In the genomic region with DNA sequence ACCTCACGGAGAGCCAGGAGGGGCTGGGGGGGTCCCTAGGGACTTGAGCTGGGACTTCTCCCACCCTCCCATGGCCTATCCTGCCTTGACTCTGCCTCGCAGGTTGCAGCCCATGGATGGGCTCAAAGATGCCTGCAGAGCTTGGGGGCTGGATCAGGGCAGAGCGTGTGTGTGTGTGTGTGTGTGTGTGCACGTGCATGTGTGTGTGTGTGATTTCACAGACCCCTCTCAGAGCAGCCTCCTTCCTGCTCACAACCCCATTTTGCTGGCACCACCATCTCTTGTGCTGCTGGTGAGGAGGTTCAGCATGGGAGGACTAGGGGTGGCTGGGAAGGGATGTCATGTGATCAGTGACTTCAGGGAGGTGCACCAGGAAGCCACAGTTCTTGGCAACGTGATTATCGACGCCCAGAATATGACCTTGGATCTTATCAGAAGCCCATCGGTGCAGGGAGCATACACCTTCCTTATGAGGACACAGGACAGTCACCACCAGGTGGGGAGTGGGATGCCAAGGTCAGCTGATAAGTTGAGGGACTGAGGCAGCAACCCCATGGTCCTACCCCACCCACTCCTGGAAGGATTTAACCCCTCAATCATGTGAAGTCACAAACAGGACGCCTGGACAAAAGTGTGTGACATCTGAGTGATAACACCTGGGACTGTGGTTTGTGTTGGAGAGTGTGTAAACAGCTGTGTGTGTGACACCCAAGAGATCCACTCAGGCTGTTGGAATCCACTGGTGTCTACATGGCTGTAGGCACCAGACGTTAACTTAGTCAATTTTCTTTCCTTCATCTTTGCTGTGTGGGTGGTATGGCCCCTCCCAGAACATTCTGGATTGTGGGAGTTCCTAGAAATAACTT, we compare ENCODE assay signal across 1 cellular context.
TF ChIP-seq lines count a peak whose summit lies in the region.

No MANE protein-coding gene starts in this region.

TF ChIP-seq in K562, 482 proteins besides CTCF, POLR2A, EP300 and RAD21 (continued from another document and continues in another):
- TF ChIP-seq, protein P1, sequence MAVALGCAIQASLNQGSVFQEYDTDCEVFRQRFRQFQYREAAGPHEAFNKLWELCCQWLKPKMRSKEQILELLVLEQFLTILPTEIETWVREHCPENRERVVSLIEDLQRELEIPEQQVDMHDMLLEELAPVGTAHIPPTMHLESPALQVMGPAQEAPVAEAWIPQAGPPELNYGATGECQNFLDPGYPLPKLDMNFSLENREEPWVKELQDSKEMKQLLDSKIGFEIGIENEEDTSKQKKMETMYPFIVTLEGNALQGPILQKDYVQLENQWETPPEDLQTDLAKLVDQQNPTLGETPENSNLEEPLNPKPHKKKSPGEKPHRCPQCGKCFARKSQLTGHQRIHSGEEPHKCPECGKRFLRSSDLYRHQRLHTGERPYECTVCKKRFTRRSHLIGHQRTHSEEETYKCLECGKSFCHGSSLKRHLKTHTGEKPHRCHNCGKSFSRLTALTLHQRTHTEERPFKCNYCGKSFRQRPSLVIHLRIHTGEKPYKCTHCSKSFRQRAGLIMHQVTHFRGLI (CRISPR knock-in tag; IDR thresholded peaks at IDR 0.05), result no peak
- 0 out of 2 replicates have a peak, but pooled peaks have one; percentile 37 for TF ChIP-seq ZNF263 (CRISPR knock-in tag; IDR thresholded peaks at IDR 0.05; ENCODE audit: borderline replicate concordance)
- TF ChIP-seq, protein P2, sequence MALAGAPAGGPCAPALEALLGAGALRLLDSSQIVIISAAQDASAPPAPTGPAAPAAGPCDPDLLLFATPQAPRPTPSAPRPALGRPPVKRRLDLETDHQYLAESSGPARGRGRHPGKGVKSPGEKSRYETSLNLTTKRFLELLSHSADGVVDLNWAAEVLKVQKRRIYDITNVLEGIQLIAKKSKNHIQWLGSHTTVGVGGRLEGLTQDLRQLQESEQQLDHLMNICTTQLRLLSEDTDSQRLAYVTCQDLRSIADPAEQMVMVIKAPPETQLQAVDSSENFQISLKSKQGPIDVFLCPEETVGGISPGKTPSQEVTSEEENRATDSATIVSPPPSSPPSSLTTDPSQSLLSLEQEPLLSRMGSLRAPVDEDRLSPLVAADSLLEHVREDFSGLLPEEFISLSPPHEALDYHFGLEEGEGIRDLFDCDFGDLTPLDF (CRISPR knock-in tag; IDR thresholded peaks at IDR 0.05), result no peak
- TF ChIP-seq, protein P3, sequence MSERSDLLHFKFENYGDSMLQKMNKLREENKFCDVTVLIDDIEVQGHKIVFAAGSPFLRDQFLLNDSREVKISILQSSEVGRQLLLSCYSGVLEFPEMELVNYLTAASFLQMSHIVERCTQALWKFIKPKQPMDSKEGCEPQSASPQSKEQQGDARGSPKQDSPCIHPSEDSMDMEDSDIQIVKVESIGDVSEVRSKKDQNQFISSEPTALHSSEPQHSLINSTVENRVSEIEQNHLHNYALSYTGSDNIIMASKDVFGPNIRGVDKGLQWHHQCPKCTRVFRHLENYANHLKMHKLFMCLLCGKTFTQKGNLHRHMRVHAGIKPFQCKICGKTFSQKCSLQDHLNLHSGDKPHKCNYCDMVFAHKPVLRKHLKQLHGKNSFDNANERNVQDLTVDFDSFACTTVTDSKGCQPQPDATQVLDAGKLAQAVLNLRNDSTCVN (CRISPR knock-in tag; IDR thresholded peaks at IDR 0.05), result no peak
- TF ChIP-seq, protein P4, sequence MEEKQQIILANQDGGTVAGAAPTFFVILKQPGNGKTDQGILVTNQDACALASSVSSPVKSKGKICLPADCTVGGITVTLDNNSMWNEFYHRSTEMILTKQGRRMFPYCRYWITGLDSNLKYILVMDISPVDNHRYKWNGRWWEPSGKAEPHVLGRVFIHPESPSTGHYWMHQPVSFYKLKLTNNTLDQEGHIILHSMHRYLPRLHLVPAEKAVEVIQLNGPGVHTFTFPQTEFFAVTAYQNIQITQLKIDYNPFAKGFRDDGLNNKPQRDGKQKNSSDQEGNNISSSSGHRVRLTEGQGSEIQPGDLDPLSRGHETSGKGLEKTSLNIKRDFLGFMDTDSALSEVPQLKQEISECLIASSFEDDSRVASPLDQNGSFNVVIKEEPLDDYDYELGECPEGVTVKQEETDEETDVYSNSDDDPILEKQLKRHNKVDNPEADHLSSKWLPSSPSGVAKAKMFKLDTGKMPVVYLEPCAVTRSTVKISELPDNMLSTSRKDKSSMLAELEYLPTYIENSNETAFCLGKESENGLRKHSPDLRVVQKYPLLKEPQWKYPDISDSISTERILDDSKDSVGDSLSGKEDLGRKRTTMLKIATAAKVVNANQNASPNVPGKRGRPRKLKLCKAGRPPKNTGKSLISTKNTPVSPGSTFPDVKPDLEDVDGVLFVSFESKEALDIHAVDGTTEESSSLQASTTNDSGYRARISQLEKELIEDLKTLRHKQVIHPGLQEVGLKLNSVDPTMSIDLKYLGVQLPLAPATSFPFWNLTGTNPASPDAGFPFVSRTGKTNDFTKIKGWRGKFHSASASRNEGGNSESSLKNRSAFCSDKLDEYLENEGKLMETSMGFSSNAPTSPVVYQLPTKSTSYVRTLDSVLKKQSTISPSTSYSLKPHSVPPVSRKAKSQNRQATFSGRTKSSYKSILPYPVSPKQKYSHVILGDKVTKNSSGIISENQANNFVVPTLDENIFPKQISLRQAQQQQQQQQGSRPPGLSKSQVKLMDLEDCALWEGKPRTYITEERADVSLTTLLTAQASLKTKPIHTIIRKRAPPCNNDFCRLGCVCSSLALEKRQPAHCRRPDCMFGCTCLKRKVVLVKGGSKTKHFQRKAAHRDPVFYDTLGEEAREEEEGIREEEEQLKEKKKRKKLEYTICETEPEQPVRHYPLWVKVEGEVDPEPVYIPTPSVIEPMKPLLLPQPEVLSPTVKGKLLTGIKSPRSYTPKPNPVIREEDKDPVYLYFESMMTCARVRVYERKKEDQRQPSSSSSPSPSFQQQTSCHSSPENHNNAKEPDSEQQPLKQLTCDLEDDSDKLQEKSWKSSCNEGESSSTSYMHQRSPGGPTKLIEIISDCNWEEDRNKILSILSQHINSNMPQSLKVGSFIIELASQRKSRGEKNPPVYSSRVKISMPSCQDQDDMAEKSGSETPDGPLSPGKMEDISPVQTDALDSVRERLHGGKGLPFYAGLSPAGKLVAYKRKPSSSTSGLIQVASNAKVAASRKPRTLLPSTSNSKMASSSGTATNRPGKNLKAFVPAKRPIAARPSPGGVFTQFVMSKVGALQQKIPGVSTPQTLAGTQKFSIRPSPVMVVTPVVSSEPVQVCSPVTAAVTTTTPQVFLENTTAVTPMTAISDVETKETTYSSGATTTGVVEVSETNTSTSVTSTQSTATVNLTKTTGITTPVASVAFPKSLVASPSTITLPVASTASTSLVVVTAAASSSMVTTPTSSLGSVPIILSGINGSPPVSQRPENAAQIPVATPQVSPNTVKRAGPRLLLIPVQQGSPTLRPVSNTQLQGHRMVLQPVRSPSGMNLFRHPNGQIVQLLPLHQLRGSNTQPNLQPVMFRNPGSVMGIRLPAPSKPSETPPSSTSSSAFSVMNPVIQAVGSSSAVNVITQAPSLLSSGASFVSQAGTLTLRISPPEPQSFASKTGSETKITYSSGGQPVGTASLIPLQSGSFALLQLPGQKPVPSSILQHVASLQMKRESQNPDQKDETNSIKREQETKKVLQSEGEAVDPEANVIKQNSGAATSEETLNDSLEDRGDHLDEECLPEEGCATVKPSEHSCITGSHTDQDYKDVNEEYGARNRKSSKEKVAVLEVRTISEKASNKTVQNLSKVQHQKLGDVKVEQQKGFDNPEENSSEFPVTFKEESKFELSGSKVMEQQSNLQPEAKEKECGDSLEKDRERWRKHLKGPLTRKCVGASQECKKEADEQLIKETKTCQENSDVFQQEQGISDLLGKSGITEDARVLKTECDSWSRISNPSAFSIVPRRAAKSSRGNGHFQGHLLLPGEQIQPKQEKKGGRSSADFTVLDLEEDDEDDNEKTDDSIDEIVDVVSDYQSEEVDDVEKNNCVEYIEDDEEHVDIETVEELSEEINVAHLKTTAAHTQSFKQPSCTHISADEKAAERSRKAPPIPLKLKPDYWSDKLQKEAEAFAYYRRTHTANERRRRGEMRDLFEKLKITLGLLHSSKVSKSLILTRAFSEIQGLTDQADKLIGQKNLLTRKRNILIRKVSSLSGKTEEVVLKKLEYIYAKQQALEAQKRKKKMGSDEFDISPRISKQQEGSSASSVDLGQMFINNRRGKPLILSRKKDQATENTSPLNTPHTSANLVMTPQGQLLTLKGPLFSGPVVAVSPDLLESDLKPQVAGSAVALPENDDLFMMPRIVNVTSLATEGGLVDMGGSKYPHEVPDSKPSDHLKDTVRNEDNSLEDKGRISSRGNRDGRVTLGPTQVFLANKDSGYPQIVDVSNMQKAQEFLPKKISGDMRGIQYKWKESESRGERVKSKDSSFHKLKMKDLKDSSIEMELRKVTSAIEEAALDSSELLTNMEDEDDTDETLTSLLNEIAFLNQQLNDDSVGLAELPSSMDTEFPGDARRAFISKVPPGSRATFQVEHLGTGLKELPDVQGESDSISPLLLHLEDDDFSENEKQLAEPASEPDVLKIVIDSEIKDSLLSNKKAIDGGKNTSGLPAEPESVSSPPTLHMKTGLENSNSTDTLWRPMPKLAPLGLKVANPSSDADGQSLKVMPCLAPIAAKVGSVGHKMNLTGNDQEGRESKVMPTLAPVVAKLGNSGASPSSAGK (IDR thresholded peaks at IDR 0.05), result peak; percentile 96
- no peak for TF ChIP-seq NR2C1 (IDR thresholded peaks at IDR 0.05)
- TF ChIP-seq NR2C1 (tag; IDR thresholded peaks at IDR 0.05), result peak; percentile 34; the same call in 1 of the 2 replicates
- TF ChIP-seq, protein P5, sequence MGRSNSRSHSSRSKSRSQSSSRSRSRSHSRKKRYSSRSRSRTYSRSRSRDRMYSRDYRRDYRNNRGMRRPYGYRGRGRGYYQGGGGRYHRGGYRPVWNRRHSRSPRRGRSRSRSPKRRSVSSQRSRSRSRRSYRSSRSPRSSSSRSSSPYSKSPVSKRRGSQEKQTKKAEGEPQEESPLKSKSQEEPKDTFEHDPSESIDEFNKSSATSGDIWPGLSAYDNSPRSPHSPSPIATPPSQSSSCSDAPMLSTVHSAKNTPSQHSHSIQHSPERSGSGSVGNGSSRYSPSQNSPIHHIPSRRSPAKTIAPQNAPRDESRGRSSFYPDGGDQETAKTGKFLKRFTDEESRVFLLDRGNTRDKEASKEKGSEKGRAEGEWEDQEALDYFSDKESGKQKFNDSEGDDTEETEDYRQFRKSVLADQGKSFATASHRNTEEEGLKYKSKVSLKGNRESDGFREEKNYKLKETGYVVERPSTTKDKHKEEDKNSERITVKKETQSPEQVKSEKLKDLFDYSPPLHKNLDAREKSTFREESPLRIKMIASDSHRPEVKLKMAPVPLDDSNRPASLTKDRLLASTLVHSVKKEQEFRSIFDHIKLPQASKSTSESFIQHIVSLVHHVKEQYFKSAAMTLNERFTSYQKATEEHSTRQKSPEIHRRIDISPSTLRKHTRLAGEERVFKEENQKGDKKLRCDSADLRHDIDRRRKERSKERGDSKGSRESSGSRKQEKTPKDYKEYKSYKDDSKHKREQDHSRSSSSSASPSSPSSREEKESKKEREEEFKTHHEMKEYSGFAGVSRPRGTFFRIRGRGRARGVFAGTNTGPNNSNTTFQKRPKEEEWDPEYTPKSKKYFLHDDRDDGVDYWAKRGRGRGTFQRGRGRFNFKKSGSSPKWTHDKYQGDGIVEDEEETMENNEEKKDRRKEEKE (IDR thresholded peaks at IDR 0.05; ENCODE audit: borderline replicate concordance in 1 of 2, control insufficient read depth in 1 of 2, low read depth in 2 of 2, low read length in 1 of 2), result no peak
- no peak for TF ChIP-seq NR4A1 (CRISPR knock-in tag; IDR thresholded peaks at IDR 0.05)
- TF ChIP-seq NR4A1 (tag; IDR thresholded peaks at IDR 0.05), result no peak; the same call in 1 of the 2 replicates
- TF ChIP-seq CBX5 (IDR thresholded peaks at IDR 0.05; ENCODE audit: borderline replicate concordance, low read depth), result no peak
- no peak for TF ChIP-seq NFYB (IDR thresholded peaks at IDR 0.05; ENCODE audit: extremely low read depth, insufficient read length)
- TF ChIP-seq, protein P6, sequence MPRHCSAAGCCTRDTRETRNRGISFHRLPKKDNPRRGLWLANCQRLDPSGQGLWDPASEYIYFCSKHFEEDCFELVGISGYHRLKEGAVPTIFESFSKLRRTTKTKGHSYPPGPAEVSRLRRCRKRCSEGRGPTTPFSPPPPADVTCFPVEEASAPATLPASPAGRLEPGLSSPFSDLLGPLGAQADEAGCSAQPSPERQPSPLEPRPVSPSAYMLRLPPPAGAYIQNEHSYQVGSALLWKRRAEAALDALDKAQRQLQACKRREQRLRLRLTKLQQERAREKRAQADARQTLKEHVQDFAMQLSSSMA (CRISPR knock-in tag; IDR thresholded peaks at IDR 0.05), result no peak
- TF ChIP-seq, protein P7, sequence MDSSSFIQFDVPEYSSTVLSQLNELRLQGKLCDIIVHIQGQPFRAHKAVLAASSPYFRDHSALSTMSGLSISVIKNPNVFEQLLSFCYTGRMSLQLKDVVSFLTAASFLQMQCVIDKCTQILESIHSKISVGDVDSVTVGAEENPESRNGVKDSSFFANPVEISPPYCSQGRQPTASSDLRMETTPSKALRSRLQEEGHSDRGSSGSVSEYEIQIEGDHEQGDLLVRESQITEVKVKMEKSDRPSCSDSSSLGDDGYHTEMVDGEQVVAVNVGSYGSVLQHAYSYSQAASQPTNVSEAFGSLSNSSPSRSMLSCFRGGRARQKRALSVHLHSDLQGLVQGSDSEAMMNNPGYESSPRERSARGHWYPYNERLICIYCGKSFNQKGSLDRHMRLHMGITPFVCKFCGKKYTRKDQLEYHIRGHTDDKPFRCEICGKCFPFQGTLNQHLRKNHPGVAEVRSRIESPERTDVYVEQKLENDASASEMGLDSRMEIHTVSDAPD (CRISPR knock-in tag; IDR thresholded peaks at IDR 0.05), result no peak
- TF ChIP-seq FOXA1 (IDR thresholded peaks at IDR 0.05; ENCODE audit: borderline replicate concordance), result no peak
- TF ChIP-seq NCOA4 (IDR thresholded peaks at IDR 0.05; ENCODE audit: partially characterized antibody), result no peak
- TF ChIP-seq ZNF551 (CRISPR knock-in tag; IDR thresholded peaks at IDR 0.05), result no peak
- TF ChIP-seq FOXK2 (conservative IDR thresholded peaks at IDR 0.05 in 1 of 2, IDR thresholded peaks at IDR 0.05 in 1 of 2; ENCODE audit: low read depth in 2 of 2), result no peak
- TF ChIP-seq, protein P8, sequence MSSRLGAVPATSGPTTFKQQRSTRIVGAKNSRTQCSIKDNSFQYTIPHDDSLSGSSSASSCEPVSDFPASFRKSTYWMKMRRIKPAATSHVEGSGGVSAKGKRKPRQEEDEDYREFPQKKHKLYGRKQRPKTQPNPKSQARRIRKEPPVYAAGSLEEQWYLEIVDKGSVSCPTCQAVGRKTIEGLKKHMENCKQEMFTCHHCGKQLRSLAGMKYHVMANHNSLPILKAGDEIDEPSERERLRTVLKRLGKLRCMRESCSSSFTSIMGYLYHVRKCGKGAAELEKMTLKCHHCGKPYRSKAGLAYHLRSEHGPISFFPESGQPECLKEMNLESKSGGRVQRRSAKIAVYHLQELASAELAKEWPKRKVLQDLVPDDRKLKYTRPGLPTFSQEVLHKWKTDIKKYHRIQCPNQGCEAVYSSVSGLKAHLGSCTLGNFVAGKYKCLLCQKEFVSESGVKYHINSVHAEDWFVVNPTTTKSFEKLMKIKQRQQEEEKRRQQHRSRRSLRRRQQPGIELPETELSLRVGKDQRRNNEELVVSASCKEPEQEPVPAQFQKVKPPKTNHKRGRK (tag; IDR thresholded peaks at IDR 0.05), result no peak
- TF ChIP-seq CHCHD3 (CRISPR knock-in tag; IDR thresholded peaks at IDR 0.05), result no peak
- no peak for TF ChIP-seq ZNF764 (CRISPR knock-in tag; IDR thresholded peaks at IDR 0.05; ENCODE audit: low read depth)
